Comparison of ENCODE assay signal across 17 cellular contexts in genomic region chr9:112624711-112625707, GRCh38.
"Had no signal": no experiment of that assay in that cellular context is flagged by ENCODE, and none has a peak within 500 bp of the region (broad histone marks: within the 10 kb centered on the region; RNA-seq: fewer than 3 reads in every experiment).

No MANE protein-coding gene starts in this region.

- H3K36me3 Mint-ChIP-seq: activated CD8-positive, alpha-beta memory T cell treated with anti-CD3 and anti-CD28 coated beads, Interleukin-2, amount 10 ng/mL, durations not matched to agents 7 days and 5 days; activated naive CD4-positive, alpha-beta T cell treated with anti-CD3 and anti-CD28 coated beads, Interleukin-2, amount 50 U/mL, for 72 hours; memory B cell had no signal

- H3K27ac Mint-ChIP-seq: activated CD8-positive, alpha-beta memory T cell treated with anti-CD3 and anti-CD28 coated beads, Interleukin-2, amount 10 ng/mL, durations not matched to agents 7 days and 5 days; activated naive CD4-positive, alpha-beta T cell treated with anti-CD3 and anti-CD28 coated beads, Interleukin-2, amount 50 U/mL, for 72 hours; activated T-cell treated with anti-CD3 and anti-CD28 coated beads, Interleukin-2, amount 50 U/mL, for 24 hours; endodermal cell; memory B cell had no signal

- H3K27me3 ChIP-seq: left lung, stomach had no signal

- H3K9me3 Mint-ChIP-seq: activated naive CD4-positive, alpha-beta T cell treated with anti-CD3 and anti-CD28 coated beads, Interleukin-2, amount 50 U/mL, for 72 hours; activated T-cell treated with anti-CD3 and anti-CD28 coated beads, Interleukin-2, amount 50 U/mL, for 24 hours; endodermal cell; memory B cell had no signal

- H3K4me3 Mint-ChIP-seq: activated CD8-positive, alpha-beta memory T cell treated with anti-CD3 and anti-CD28 coated beads, Interleukin-2, amount 10 ng/mL, durations not matched to agents 7 days and 5 days; activated T-cell treated with anti-CD3 and anti-CD28 coated beads, Interleukin-2, amount 50 U/mL, for 24 hours; endodermal cell; memory B cell had no signal

- H3K4me3 ChIP-seq: left lung, stomach, thoracic aorta had no signal

- DNase-seq: activated CD4-positive, alpha-beta T cell treated with anti-CD3 and anti-CD28 coated beads for 1 hour; activated CD4-positive, alpha-beta T cell treated with anti-CD3 and anti-CD28 coated beads, Interleukin-2, amount 50 U/mL, for 48 hours; activated CD8-positive, alpha-beta memory T cell treated with anti-CD3 and anti-CD28 coated beads, Interleukin-2, amount 10 ng/mL, durations not matched to agents 7 days and 5 days; activated effector memory CD4-positive, alpha-beta T cell treated with Interleukin-2 at 50 U/mL for 16 hours; activated T-cell treated with anti-CD3 and anti-CD28 coated beads, Interleukin-2, amount 50 U/mL, for 24 hours; amniotic stem cell; endodermal cell; foreskin fibroblast; glutamatergic neuron; left lung; stimulated activated CD4-positive, alpha-beta T cell treated with anti-CD3 and anti-CD28 coated beads, Interleukin-4, amount 100 ng/mL, for 24 hours; stomach; T-helper 9 cell had no signal

- H3K36me3 ChIP-seq: left lung, stomach, thoracic aorta had no signal

- H3K4me1 Mint-ChIP-seq: activated CD8-positive, alpha-beta memory T cell treated with anti-CD3 and anti-CD28 coated beads, Interleukin-2, amount 10 ng/mL, durations not matched to agents 7 days and 5 days had no signal

- H3K27me3 Mint-ChIP-seq: activated CD8-positive, alpha-beta memory T cell treated with anti-CD3 and anti-CD28 coated beads, Interleukin-2, amount 10 ng/mL, durations not matched to agents 7 days and 5 days; activated T-cell treated with anti-CD3 and anti-CD28 coated beads, Interleukin-2, amount 50 U/mL, for 24 hours; memory B cell had no signal

- FAIRE-seq: urothelium cell line had no signal
